ENCODE assay signal across 31 cellular contexts in genomic region chr16:54159490-54160080, GRCh38.
"Had no signal": no experiment of that assay in that cellular context is flagged by ENCODE, and none has a peak within 500 bp of the region (broad histone marks: within the 10 kb centered on the region; RNA-seq: fewer than 3 reads in every experiment).

No MANE protein-coding gene starts in this region.

- H3K9me3 ChIP-seq: ovary, psoas muscle, suprapubic skin, testis, tibial artery, transverse colon, upper lobe of left lung, vagina had no signal

- H3K4me1 ChIP-seq: neural progenitor cell, parathyroid adenoma, psoas muscle, spleen, suprapubic skin, testis, tibial artery, transverse colon, upper lobe of left lung, vagina had no signal

- FAIRE-seq: urothelium cell line had no signal

- H2AFZ ChIP-seq: neural progenitor cell, parathyroid adenoma had no signal

- H3K4me3 Mint-ChIP-seq: naive thymus-derived CD4-positive, alpha-beta T cell; natural killer cell; nephron; neural progenitor cell; stimulated activated memory B cell treated with anti-CD40 and anti-IgM and Interleukin-4, amounts not matched to agents 10 μg/mL and 1 μg/mL and 100 μg/mL, for 72 hours; stimulated activated naive CD8-positive, alpha-beta T cell treated with anti-CD3 and anti-CD28 coated beads, Interleukin-15, amount 100 ng/mL, for 72 hours had no signal

- H3K27ac Mint-ChIP-seq: natural killer cell; nephron; neural progenitor cell; progenitor cell of endocrine pancreas; stimulated activated memory B cell treated with anti-CD40 and anti-IgM and Interleukin-4, amounts not matched to agents 10 μg/mL and 1 μg/mL and 100 μg/mL, for 72 hours; stimulated activated naive CD8-positive, alpha-beta T cell treated with anti-CD3 and anti-CD28 coated beads, Interleukin-15, amount 100 ng/mL, for 72 hours had no signal

- DNase-seq: naive thymus-derived CD4-positive, alpha-beta T cell; natural killer cell; occipital lobe; ovary; psoas muscle; right cardiac atrium; spleen; stimulated activated CD4-positive, alpha-beta T cell treated with anti-CD3 and anti-CD28 coated beads, Interleukin-12 subunit alpha, Interleukin-12 subunit beta, amount 100 ng/mL, for 4 hours; stimulated activated CD4-positive, alpha-beta T cell treated with anti-CD3 and anti-CD28 coated beads, Interleukin-1b, Interleukin-23, amount 100 ng/mL, for 48 hours; stimulated activated CD4-positive, alpha-beta T cell treated with anti-CD3 and anti-CD28 coated beads, Interleukin-4, amount 100 ng/mL, for 1 hour; stimulated activated CD4-positive, alpha-beta T cell treated with anti-CD3 and anti-CD28 coated beads, Interleukin-4, amount 100 ng/mL, for 4 hours; stimulated activated CD8-positive, alpha-beta memory T cell treated with anti-CD3 and anti-CD28 coated beads, Interleukin-4, amount 100 ng/mL, for 48 hours; stimulated activated naive CD4-positive, alpha-beta T cell; stimulated activated naive CD8-positive, alpha-beta T cell treated with anti-CD3 and anti-CD28 coated beads, Interleukin-15, amount 100 ng/mL, for 72 hours; stimulated activated naive CD8-positive, alpha-beta T cell treated with anti-CD3 and anti-CD28 coated beads, Interleukin-15, Interleukin-2, amounts not matched to agents 100 U/mL and 50 U/mL, for 24 hours; substantia nigra; testis; tibial artery; transverse colon; upper lobe of left lung had no signal

- H3K4me3 ChIP-seq: neural progenitor cell, ovary, psoas muscle, skin epidermis, smooth muscle cell, spleen, suprapubic skin, testis, tibial artery, transverse colon, upper lobe of left lung, vagina had no signal

- H3K36me3 Mint-ChIP-seq: natural killer cell; neural progenitor cell; stimulated activated memory B cell treated with anti-CD40 and anti-IgM and Interleukin-4, amounts not matched to agents 10 μg/mL and 1 μg/mL and 100 μg/mL, for 72 hours had no signal

- H3K4me1 Mint-ChIP-seq: naive thymus-derived CD4-positive, alpha-beta T cell; natural killer cell; nephron; stimulated activated memory B cell treated with anti-CD40 and anti-IgM and Interleukin-4, amounts not matched to agents 10 μg/mL and 1 μg/mL and 100 μg/mL, for 72 hours; stimulated activated naive CD8-positive, alpha-beta T cell treated with anti-CD3 and anti-CD28 coated beads, Interleukin-15, amount 100 ng/mL, for 72 hours had no signal

- H3K27me3 ChIP-seq: neural progenitor cell, ovary, testis, transverse colon, upper lobe of left lung, vagina had no signal

- H3K36me3 ChIP-seq: neural progenitor cell, ovary, spleen, suprapubic skin, tibial artery, transverse colon, upper lobe of left lung, vagina had no signal

- H3K4me2 ChIP-seq: neural progenitor cell, smooth muscle cell had no signal

- H3K79me2 ChIP-seq: parathyroid adenoma had no signal

- ATAC-seq: naive thymus-derived CD4-positive, alpha-beta T cell; psoas muscle; right cardiac atrium; sciatic nerve; stimulated activated memory B cell treated with anti-CD40 and anti-IgM and Interleukin-4, amounts not matched to agents 10 μg/mL and 1 μg/mL and 100 μg/mL, for 72 hours; stimulated activated naive CD8-positive, alpha-beta T cell treated with anti-CD3 and anti-CD28 coated beads, Interleukin-15, amount 100 ng/mL, for 72 hours; stimulated activated naive CD8-positive, alpha-beta T cell treated with anti-CD3 and anti-CD28 coated beads, Interleukin-15, Interleukin-2, amounts not matched to agents 100 U/mL and 50 U/mL, for 24 hours had no signal

- H3K27ac ChIP-seq: neural progenitor cell, ovary, parathyroid adenoma, psoas muscle, skin epidermis, spleen, suprapubic skin, testis, tibial artery, transverse colon, upper lobe of left lung, vagina had no signal

- H3K27me3 Mint-ChIP-seq: stimulated activated memory B cell treated with anti-CD40 and anti-IgM and Interleukin-4, amounts not matched to agents 10 μg/mL and 1 μg/mL and 100 μg/mL, for 72 hours had no signal

- H3K9ac ChIP-seq: neural progenitor cell, parathyroid adenoma had no signal
